ENCODE assay signal across 9 cellular contexts in genomic region chr4:165326831-165327210, GRCh38. TPM values are rescaled to one million over a fixed set of nuclear protein-coding genes. Genes with fewer than 3 reads are reported as not detected.
DNase-seq lines count a peak whose midpoint lies in the region; ATAC-seq and TF ChIP-seq lines count a peak whose summit lies in the region.
"Had no signal": no experiment of that assay in that cellular context is flagged by ENCODE, and none has a peak within 500 bp of the region (broad histone marks: within the 10 kb centered on the region; RNA-seq: fewer than 3 reads in every experiment).

No MANE protein-coding gene starts in this region.

- H3K56ac ChIP-seq in mesendoderm (ENCODE audit: low read length): peak overlapping the region; percentile 89

- no peaks in the 10 kb centered on the region for H3K27me3 ChIP-seq in CD4-positive, alpha-beta T cell (ENCODE audit: control insufficient read depth, insufficient read depth, low read length)
- H3K27me3 ChIP-seq in mesendoderm (ENCODE audit: insufficient read depth, low read length, poor library complexity): no peaks in the 10 kb centered on the region

- no CpG with 5 or more reads among the region's 14 CpGs for WGBS in mesendoderm (ENCODE audit: extremely low coverage, insufficient coverage, low lambda C conversion rate)

- peak overlapping the region; percentile 80 for H2BK5ac ChIP-seq in mesendoderm (ENCODE audit: low read length)

- no peak overlapping the region for H2BK15ac ChIP-seq in mesendoderm (replicated peaks; ENCODE audit: low read depth)

- POLR2A ChIA-PET in CD4-positive, alpha-beta T cell (lab: Charles Lee): interaction anchor here (0.7 to 2.3 kb wide), 10 partner anchors 10 to 214 kb away, joined by 3 to 25 read pairs (median 6); partner anchors contain the start of genes KLHL2 and TMEM192

- H3K36me3 ChIP-seq in mesendoderm (ENCODE audit: control insufficient read depth, insufficient read depth, low read length): no peaks in the 10 kb centered on the region

- CTCF ChIA-PET in CD4-positive, alpha-beta T cell (lab: Charles Lee): no interaction called here

- H3K79me2 ChIP-seq in mesendoderm (ENCODE audit: control insufficient read depth, insufficient read depth, low read length): peaks cover 43% of the 10 kb centered on the region

- H3K4me3 Mint-ChIP-seq in CD4-positive, alpha-beta T cell: no peak overlapping the region
- no peak overlapping the region for H3K4me3 Mint-ChIP-seq in activated naive CD8-positive, alpha-beta T cell treated with anti-CD3 and anti-CD28 coated beads, Interleukin-2, amount 50 U/mL, for 24 hours
- H3K4me3 Mint-ChIP-seq: T-cell had no signal

- peak overlapping the region; percentile 69 for H3K4me3 ChIP-seq in mesendoderm (ENCODE audit: low read length)

- H3K9ac ChIP-seq in mesendoderm (ENCODE audit: low read length): peak overlapping the region; percentile 89

- H2AK5ac ChIP-seq in mesendoderm (ENCODE audit: low read length): no peak overlapping the region

- no peak overlapping the region for H4K5ac ChIP-seq in mesendoderm (ENCODE audit: low read length)

- no peak overlapping the region for H3K23ac ChIP-seq in mesendoderm (ENCODE audit: low read length)

- no peak for ATAC-seq in CD4-positive, alpha-beta T cell (ENCODE audit: poor library complexity)
- ATAC-seq in GM19452 (IDR thresholded peaks at IDR 0.05; ENCODE audit: unreplicated experiment) (peak; percentile 17), HG03457 (IDR thresholded peaks at IDR 0.05; ENCODE audit: unreplicated experiment) (no peak)
- ATAC-seq in activated naive CD8-positive, alpha-beta T cell treated with anti-CD3 and anti-CD28 coated beads, Interleukin-2, amount 50 U/mL, for 24 hours: no peak

- no peak overlapping the region for H2BK120ac ChIP-seq in mesendoderm (ENCODE audit: low read depth, low read length)

- H3K9me3 ChIP-seq in CD4-positive, alpha-beta T cell (ENCODE audit: control insufficient read depth, low read length): no peaks in the 10 kb centered on the region

- H3K79me1 ChIP-seq in mesendoderm (ENCODE audit: low read length): peaks cover 2% of the 10 kb centered on the region

- no peak overlapping the region for H3K27ac Mint-ChIP-seq in CD4-positive, alpha-beta T cell
- no peak overlapping the region for H3K27ac Mint-ChIP-seq in activated naive CD8-positive, alpha-beta T cell treated with anti-CD3 and anti-CD28 coated beads, Interleukin-2, amount 50 U/mL, for 24 hours

- no peak overlapping the region for H4K8ac ChIP-seq in mesendoderm (ENCODE audit: low read depth, low read length)

- peak overlapping the region; percentile 70 for H3K27ac ChIP-seq in CD4-positive, alpha-beta T cell (ENCODE audit: low read depth, low read length)
- H3K27ac ChIP-seq in mesendoderm (ENCODE audit: low read depth, low read length): peak overlapping the region; percentile 82

- H3K9me3 Mint-ChIP-seq in CD4-positive, alpha-beta T cell: no peaks in the 10 kb centered on the region
- H3K9me3 Mint-ChIP-seq in activated naive CD8-positive, alpha-beta T cell treated with anti-CD3 and anti-CD28 coated beads, Interleukin-2, amount 50 U/mL, for 24 hours: no peaks in the 10 kb centered on the region
- H3K9me3 Mint-ChIP-seq: T-cell had no signal

- TF ChIP-seq CTCF in CD4-positive, alpha-beta T cell (IDR thresholded peaks at IDR 0.05): no peak

- no peaks in the 10 kb centered on the region for H3K27me3 Mint-ChIP-seq in CD4-positive, alpha-beta T cell
- no peaks in the 10 kb centered on the region for H3K27me3 Mint-ChIP-seq in activated naive CD8-positive, alpha-beta T cell treated with anti-CD3 and anti-CD28 coated beads, Interleukin-2, amount 50 U/mL, for 24 hours
- H3K27me3 Mint-ChIP-seq: T-cell had no signal

- intact Hi-C loops in CD4-positive, alpha-beta T cell (cut with DNase I, micrococcal nuclease): loop anchor here (2.0 to 10.0 kb wide), 5 partner anchors 70 to 1832 kb away; partner anchors contain the start of genes TMA16 (in 1 of the 2) and TMEM192 (in 1 of the 2)

- no peak for DNase-seq in CD4-positive, alpha-beta T cell
- peak; percentile 15 for DNase-seq in NCI-H226
- DNase-seq in dermis microvascular lymphatic vessel endothelial cell (ENCODE audit: low read depth in 2 of 2): peak; percentile 9 to 47
- DNase-seq in mesendoderm: peak; percentile 68
- DNase-seq in activated CD8-positive, alpha-beta memory T cell treated with anti-CD3 and anti-CD28 coated beads, Interleukin-2, amount 50 U/mL, for 4 hours: no peak
- no peak for DNase-seq in activated naive CD8-positive, alpha-beta T cell treated with anti-CD3 and anti-CD28 coated beads, Interleukin-2, amount 50 U/mL, for 24 hours

- H3K4me2 ChIP-seq in mesendoderm (ENCODE audit: low read length): peak overlapping the region; percentile 24

- H3K4ac ChIP-seq in mesendoderm (ENCODE audit: low read depth, low read length): no peak overlapping the region

- H3K36me3 Mint-ChIP-seq in CD4-positive, alpha-beta T cell (ENCODE audit: low read depth): peaks cover 16% of the 10 kb centered on the region
- H3K36me3 Mint-ChIP-seq in activated naive CD8-positive, alpha-beta T cell treated with anti-CD3 and anti-CD28 coated beads, Interleukin-2, amount 50 U/mL, for 24 hours (ENCODE audit: low read depth): peaks cover 12% of the 10 kb centered on the region

- no peaks in the 10 kb centered on the region for H3K4me1 ChIP-seq in mesendoderm (ENCODE audit: control insufficient read depth, low read depth, low read length)

- H3K18ac ChIP-seq in mesendoderm (ENCODE audit: low read length): peak overlapping the region; percentile 76

- peaks cover 17% of the 10 kb centered on the region for H3K4me1 Mint-ChIP-seq in CD4-positive, alpha-beta T cell (ENCODE audit: low read depth)
- peaks cover 21% of the 10 kb centered on the region for H3K4me1 Mint-ChIP-seq in activated naive CD8-positive, alpha-beta T cell treated with anti-CD3 and anti-CD28 coated beads, Interleukin-2, amount 50 U/mL, for 24 hours

RNA-seq across cellular contexts. Expression of gene MSMO1, which starts 0.6 kb away (rescaled TPM):
- total RNA-seq in CD4-positive, alpha-beta T cell: 10 to 100 TPM; 13.3 to 15.1 TPM
- 79.0 and 134 TPM in 2 replicates for total RNA-seq in dermis microvascular lymphatic vessel endothelial cell
- polyA plus RNA-seq in mesendoderm (2013, experiment 1 of 2): 129 TPM
- polyA plus RNA-seq in mesendoderm (2013, experiment 2 of 2): 138 TPM

RNA-seq across cellular contexts. Expression of gene CPE, which starts 52.0 kb away (rescaled TPM):
- total RNA-seq in CD4-positive, alpha-beta T cell: not detected
- 0.26 and 0.89 TPM in 2 replicates for total RNA-seq in dermis microvascular lymphatic vessel endothelial cell
- 8.8 TPM for polyA plus RNA-seq in mesendoderm (2013, experiment 1 of 2)
- 8.6 TPM for polyA plus RNA-seq in mesendoderm (2013, experiment 2 of 2)

Comparison
In these comparisons a context has a peak if more than half of its experiments do, and no peak if none do; other contexts are left out.
1. DNase-seq: peak in NCI-H226 (single experiment), dermis microvascular lymphatic vessel endothelial cell (2 of 2) and mesendoderm (single experiment); none in CD4-positive, alpha-beta T cell (0 of 10), activated CD8-positive, alpha-beta memory T cell treated with anti-CD3 and anti-CD28 coated beads, Interleukin-2, amount 50 U/mL, for 4 hours (single experiment) and activated naive CD8-positive, alpha-beta T cell treated with anti-CD3 and anti-CD28 coated beads, Interleukin-2, amount 50 U/mL, for 24 hours (single experiment).